14 cellular contexts compared by ENCODE assay signal in the genomic region with DNA sequence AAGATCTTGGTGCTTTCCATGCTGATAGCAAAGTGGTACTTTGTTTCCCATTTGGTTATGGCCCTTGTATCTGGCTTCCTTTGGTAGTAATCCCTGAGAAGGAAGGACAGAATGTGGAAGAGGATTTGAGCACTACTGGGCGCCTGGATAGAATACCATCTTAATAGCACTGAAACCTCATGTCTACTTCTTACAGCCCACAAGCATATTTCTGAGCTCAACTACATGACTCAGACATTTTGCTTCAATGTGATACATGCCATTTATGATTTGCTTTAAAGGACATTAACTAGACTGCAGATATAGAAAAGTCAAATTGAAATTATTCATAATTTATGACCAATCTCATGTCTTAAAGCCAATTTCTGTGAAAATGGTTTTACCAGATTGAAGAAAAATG.
"Had no signal": no experiment of that assay in that cellular context is flagged by ENCODE, and none has a peak within 500 bp of the region (broad histone marks: within the 10 kb centered on the region; RNA-seq: fewer than 3 reads in every experiment).

No MANE protein-coding gene starts in this region.

- H3K4me1 ChIP-seq: thyroid gland had no signal

- H3K27me3 ChIP-seq: thyroid gland had no signal

- H3K36me3 ChIP-seq: thyroid gland had no signal

- H3K27ac Mint-ChIP-seq: activated CD4-positive, alpha-beta T cell treated with anti-CD3 and anti-CD28 coated beads for 36 hours; activated CD8-positive, alpha-beta T cell treated with anti-CD3 and anti-CD28 coated beads for 36 hours; T-cell had no signal

- H3K36me3 Mint-ChIP-seq: T-cell had no signal

- DNase-seq: activated CD4-positive, alpha-beta T cell treated with anti-CD3 and anti-CD28 coated beads for 36 hours; activated CD8-positive, alpha-beta memory T cell treated with anti-CD3 and anti-CD28 coated beads, Interleukin-2, amount 50 U/mL, for 4 hours; activated CD8-positive, alpha-beta T cell treated with anti-CD3 and anti-CD28 coated beads for 36 hours; activated naive CD4-positive, alpha-beta T cell; central memory CD4-positive, alpha-beta T cell; dermis blood vessel endothelial cell; hippocampal formation; left cardiac atrium; mammary epithelial cell; retina; T-cell; T1000; thyroid gland had no signal

- H3K4me1 Mint-ChIP-seq: activated CD4-positive, alpha-beta T cell treated with anti-CD3 and anti-CD28 coated beads for 36 hours; T-cell had no signal

- H3K4me3 ChIP-seq: skin epidermis, thyroid gland had no signal

- H3K4me3 Mint-ChIP-seq: activated CD4-positive, alpha-beta T cell treated with anti-CD3 and anti-CD28 coated beads for 36 hours; activated CD8-positive, alpha-beta T cell treated with anti-CD3 and anti-CD28 coated beads for 36 hours; T-cell had no signal

- H3K9me3 ChIP-seq: thyroid gland had no signal

- ATAC-seq: activated CD4-positive, alpha-beta T cell treated with anti-CD3 and anti-CD28 coated beads for 36 hours; activated CD8-positive, alpha-beta T cell treated with anti-CD3 and anti-CD28 coated beads for 36 hours; left cardiac atrium; T-cell had no signal

- H3K9me3 Mint-ChIP-seq: activated CD8-positive, alpha-beta T cell treated with anti-CD3 and anti-CD28 coated beads for 36 hours had no signal

- H3K27ac ChIP-seq: thyroid gland had no signal

- H3K27me3 Mint-ChIP-seq: activated CD4-positive, alpha-beta T cell treated with anti-CD3 and anti-CD28 coated beads for 36 hours; activated CD8-positive, alpha-beta T cell treated with anti-CD3 and anti-CD28 coated beads for 36 hours; T-cell had no signal
